In genomic region chr17:7234100-7235012, GRCh38 we compare ENCODE assay signal across 8 cellular contexts. TPM values are rescaled to one million over a fixed set of nuclear protein-coding genes. Genes with fewer than 3 reads are reported as not detected.
DNase-seq lines count a peak whose midpoint lies in the region; ATAC-seq and TF ChIP-seq lines count a peak whose summit lies in the region.

TSS of gene DVL2 (minus strand) at chr17:7234517. CDS start at chr17:7234262, 255 bp downstream.

- in situ Hi-C loops in Caki2 (cut with HindIII; ENCODE audit: low pct_unique_long_range_greater_than_20kb, low sequenced_read_pairs): no loop called here

- H3K4me3 Mint-ChIP-seq in IgD-negative memory B cell: peak within 1 kb of the TSS; percentile 87 to 96 (median 91)

- DNase-seq in Caki2 (ENCODE audit: low read depth): peak; percentile 85
- peak; percentile 92 for DNase-seq in activated T-cell treated with anti-CD3 and anti-CD28 coated beads, Interleukin-2, amount 50 U/mL, for 1 hour
- peak; percentile 73 for DNase-seq in epithelial cell of prostate (ENCODE audit: low read depth, low spot score)
- DNase-seq in mucosa of gallbladder (ENCODE audit: low spot score): peak; percentile 97
- DNase-seq in stimulated activated CD8-positive, alpha-beta memory T cell treated with anti-CD3 and anti-CD28 coated beads, Interleukin-4, amount 100 ng/mL, for 24 hours (ENCODE audit: low read depth): peak; percentile 93

- peak within 1 kb of the TSS; percentile 89 for H3K27ac ChIP-seq in epithelial cell of prostate

- ATAC-seq in GM21515 (IDR thresholded peaks at IDR 0.05; ENCODE audit: unreplicated experiment): peak; percentile 43

- H3K9me3 Mint-ChIP-seq in IgD-negative memory B cell: no peaks in the 10 kb centered on the region

- peaks cover 4% of the 10 kb centered on the region for H3K36me3 Mint-ChIP-seq in IgD-negative memory B cell

- peaks cover 25 to 30% (median 28%) of the 10 kb centered on the region in 3 donors for H3K4me1 Mint-ChIP-seq in IgD-negative memory B cell

- H3K27ac Mint-ChIP-seq in IgD-negative memory B cell: peak within 1 kb of the TSS; percentile 92 to 97 (median 95)

- no peaks in the 10 kb centered on the region for H3K27me3 Mint-ChIP-seq in IgD-negative memory B cell

TF ChIP-seq in PFSK-1, 5 proteins besides CTCF, POLR2A, EP300 and RAD21:
- TF ChIP-seq SIN3A (IDR thresholded peaks at IDR 0.05; ENCODE audit: borderline replicate concordance, insufficient read depth, low read length) (peak; percentile 96; the same call in 1 of the 2 replicates), REST (IDR thresholded peaks at IDR 0.05; ENCODE audit: insufficient read depth in 1 of 2, low read depth in 2 of 2, low read length in 2 of 2) (peak; percentile 14 to 50; a peak in 1 of 4 replicates), TAF1 (IDR thresholded peaks at IDR 0.05; ENCODE audit: borderline replicate concordance, insufficient read depth, low read length) (peak; percentile 85; the same call in 1 of the 2 replicates), FOXP2 (optimal IDR thresholded peaks at IDR 0.05; ENCODE audit: borderline replicate concordance, extremely low read depth, extremely low read length, insufficient read depth) (peak; percentile 83), POLR2AphosphoS5 (IDR thresholded peaks at IDR 0.05; ENCODE audit: low read depth, low read length) (peak; percentile 98)

RNA-seq across cellular contexts. Expression of gene DVL2, which starts in this region (rescaled TPM):
- 33.3 and 64.4 TPM in 2 replicates for total RNA-seq in Caki2 (2014; rRNA removed; shearing (Covaris generic); ENCODE audit: low replicate concordance)
- polyA plus RNA-seq in IgD-negative memory B cell: 32.3 TPM
- 118 TPM for polyA plus RNA-seq in PFSK-1 (2012; ENCODE audit: insufficient read length, low read depth)
- total RNA-seq in mucosa of gallbladder: 60.9 TPM

Comparison
In these comparisons a context has a peak if more than half of its experiments do, and no peak if none do; other contexts are left out.
1. Peak in every context shown above with its lines: DNase-seq, ATAC-seq and H3K27ac ChIP-seq.